Comparison of ENCODE assay signal across 8 cellular contexts in genomic region chrX:71533850-71534515, GRCh38. TPM values are rescaled to one million over a fixed set of nuclear protein-coding genes. Genes with fewer than 3 reads are reported as not detected.
DNase-seq lines count a peak whose midpoint lies in the region; ATAC-seq and TF ChIP-seq lines count a peak whose summit lies in the region.

No MANE protein-coding gene starts in this region.

- DNase-seq in NCI-H1105 (lab: John Stamatoyannopoulos, UW) (peak; percentile 31), WTC11 (ENCODE audit: low spot score) (peak; percentile 16), chondrocyte (ENCODE audit: low spot score) (no peak), left colon (peak; percentile 38 to 47), AG08395 (ENCODE audit: low spot score) (no peak), kidney glomerular epithelial cell (lab: John Stamatoyannopoulos, UW) (no peak)
- DNase-seq in stimulated activated CD4-positive, alpha-beta T cell treated with anti-CD3 and anti-CD28 coated beads, Interleukin-4, amount 100 ng/mL, for 24 hours = peak; percentile 60

- ATAC-seq in WTC11 (no peak), left colon (peak; percentile 37)

- H3K36me3 Mint-ChIP-seq in WTC11 (peaks cover 21% of the 10 kb centered on the region), chondrocyte (ENCODE audit: low read depth) (no peaks in the 10 kb centered on the region)

- H3K27ac Mint-ChIP-seq in WTC11 = peak overlapping the region; percentile 98
- peak overlapping the region; percentile 98 for H3K27ac Mint-ChIP-seq in chondrocyte (ENCODE audit: unreplicated experiment)

- H3K4me1 Mint-ChIP-seq in WTC11 (peaks cover 25% of the 10 kb centered on the region), chondrocyte (ENCODE audit: low read depth) (peaks cover 26% of the 10 kb centered on the region)

- peaks cover 11% of the 10 kb centered on the region for H3K9me3 Mint-ChIP-seq in WTC11
- H3K9me3 Mint-ChIP-seq in chondrocyte (ENCODE audit: low read depth) = peaks cover 13% of the 10 kb centered on the region

- H3K4me3 ChIP-seq in GM08714 (ENCODE audit: low read length) = peak overlapping the region; percentile 79

- H3K27me3 Mint-ChIP-seq in WTC11 (ENCODE audit: low read depth) = no peaks in the 10 kb centered on the region
- H3K27me3 Mint-ChIP-seq in chondrocyte (ENCODE audit: low read depth) = no peaks in the 10 kb centered on the region

- H3K4me3 Mint-ChIP-seq in WTC11 = peak overlapping the region; percentile 95
- peak overlapping the region; percentile 90 for H3K4me3 Mint-ChIP-seq in chondrocyte (ENCODE audit: unreplicated experiment)

- TF ChIP-seq CTCF in WTC11 (IDR thresholded peaks at IDR 0.05) (no peak), chondrocyte (IDR thresholded peaks at IDR 0.05) (no peak)

- CTCF ChIA-PET in WTC11 (lab: Charles Lee) = interaction anchor here (0.7 kb wide), 1 partner anchor 70 kb away, joined by 3 read pairs; no protein-coding TSS in a partner anchor

- intact Hi-C loops in left colon (cut with DNase I, micrococcal nuclease) = no loop called here

- POLR2A ChIA-PET in WTC11 (lab: Charles Lee) = interaction anchor here (0.6 to 1.4 kb wide), 2 partner anchors 251 to 466 kb away, joined by 3 to 4 read pairs; partner anchors contain the start of genes NONO and SNX12

TF ChIP-seq in WTC11, 78 proteins besides CTCF, POLR2A, EP300 and RAD21:
- TF ChIP-seq CBFB (CRISPR knock-in tag; IDR thresholded peaks at IDR 0.05; ENCODE audit: low read depth) (no peak), HMGXB4 (CRISPR knock-in tag; IDR thresholded peaks at IDR 0.05) (0 out of 2 replicates have a peak, but pooled peaks have one; percentile 37), TEAD1 (CRISPR knock-in tag; IDR thresholded peaks at IDR 0.05) (no peak)
TF ChIP-seq in WTC11: peak in this region for 1.

RNA-seq across cellular contexts. Expression of gene OGT, which starts 1.1 kb away (rescaled TPM):
- 121 to 141 TPM (median 126 TPM) in 3 replicates for total RNA-seq in WTC11 (2021)
- total RNA-seq in chondrocyte = 108 to 138 TPM (median 138 TPM) in 3 replicates
- total RNA-seq in left colon = 100 to 1,000 TPM; 100 to 101 TPM

RNA-seq across cellular contexts. Expression of gene GCNA, which starts 44.3 kb away (rescaled TPM):
- total RNA-seq in WTC11 (2021) (1.0 to 1.6 TPM (median 1.3 TPM) in 3 replicates), chondrocyte (3.1 to 4.2 TPM (median 3.2 TPM) in 3 replicates), left colon (1 to 10 TPM; 1.1 to 1.2 TPM)

Comparison
In these comparisons a context has a peak if more than half of its experiments do, and no peak if none do; other contexts are left out.
1. DNase-seq: peak in NCI-H1105 (single experiment), WTC11 (single experiment), left colon (2 of 2) and stimulated activated CD4-positive, alpha-beta T cell treated with anti-CD3 and anti-CD28 coated beads, Interleukin-4, amount 100 ng/mL, for 24 hours (single experiment); none in chondrocyte (single experiment), AG08395 (single experiment) and kidney glomerular epithelial cell (single experiment).